Comparison of ENCODE assay signal across 8 cellular contexts in the genomic region with DNA sequence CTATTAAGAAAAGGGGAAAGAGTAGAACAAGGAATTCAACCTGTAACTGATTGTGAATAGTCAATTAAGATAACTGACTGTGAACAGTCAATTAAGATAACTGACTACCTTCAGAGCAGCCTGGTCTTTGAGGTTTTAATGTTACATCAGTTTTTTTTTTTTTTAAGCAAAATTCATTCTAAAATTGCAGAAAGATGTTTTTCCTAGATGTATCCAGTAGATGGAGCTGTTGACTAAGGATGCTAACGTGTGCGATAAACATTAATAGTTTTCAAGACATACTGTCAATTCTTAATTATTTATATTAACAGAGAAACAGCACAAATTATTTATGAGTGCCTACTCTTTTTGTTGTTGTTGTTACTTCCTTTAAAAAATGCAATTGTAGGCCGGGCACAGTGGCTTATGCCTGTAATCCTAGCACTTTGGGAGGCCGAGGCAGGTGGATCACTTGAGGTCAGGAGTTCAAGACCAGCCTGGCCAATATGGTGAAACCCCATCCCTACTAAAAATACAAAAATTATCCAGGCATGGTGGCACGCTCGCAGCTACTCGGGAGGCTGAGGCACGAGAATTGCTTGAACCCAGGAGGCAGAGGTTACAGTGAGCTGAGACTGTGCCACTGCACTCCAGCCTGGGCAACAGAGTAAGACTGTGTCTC. TPM values are rescaled to one million over a fixed set of nuclear protein-coding genes. Genes with fewer than 3 reads are reported as not detected.
DNase-seq lines count a peak whose midpoint lies in the region; ATAC-seq and TF ChIP-seq lines count a peak whose summit lies in the region.
"Not testable (repeated sequence)": the region's sequence is repeated elsewhere in the genome, so short reads cannot be mapped to it uniquely, and the experiment has no call there.

No MANE protein-coding gene starts in this region.

- not testable (repeated sequence) for DNase-seq in Calu3; HFF-Myc (ENCODE audit: extremely low read depth, low read depth); T-cell; brain microvascular endothelial cell; mesothelial cell of epicardium (ENCODE audit: low spot score in 2 of 2, unreplicated experiment in 2 of 2); transverse colon
- DNase-seq in NCI-H2196 (lab: John Stamatoyannopoulos, UW; ENCODE audit: unreplicated experiment), result peak; percentile 5
- DNase-seq in foreskin fibroblast, result peak in 1 of 2 donors; percentile 64

- not testable (repeated sequence) for H3K9me3 ChIP-seq in transverse colon

- not testable (repeated sequence) for TF ChIP-seq EP300 in transverse colon (IDR thresholded peaks at IDR 0.05; ENCODE audit: low read depth)

- intact Hi-C loops in Calu3 (cut with micrococcal nuclease; ENCODE audit: unreplicated experiment), result loop anchor here (10.0 kb wide), 2 partner anchors 375 to 495 kb away; no protein-coding TSS in a partner anchor
- intact Hi-C loops in transverse colon (cut with DNase I; ENCODE audit: low total_unique reads), result not testable (repeated sequence)

- not testable (repeated sequence) for TF ChIP-seq POLR2A in transverse colon (IDR thresholded peaks at IDR 0.05)

- not testable (repeated sequence) for H3K27ac Mint-ChIP-seq in Calu3 (ENCODE audit: unreplicated experiment); T-cell; mesothelial cell of epicardium

- not testable (repeated sequence) for H3K36me3 Mint-ChIP-seq in Calu3 (ENCODE audit: insufficient read depth, unreplicated experiment)
- peaks cover 48% of the 10 kb centered on the region for H3K36me3 Mint-ChIP-seq in T-cell
- H3K36me3 Mint-ChIP-seq in mesothelial cell of epicardium, result peaks cover 21% of the 10 kb centered on the region

- not testable (repeated sequence) for H3K4me1 Mint-ChIP-seq in Calu3 (ENCODE audit: low read depth, unreplicated experiment); T-cell; mesothelial cell of epicardium

- not testable (repeated sequence) for BruUV-seq in Calu3 (replicated peaks; lab: Mats Ljungman, UMichigan)

- H3K27me3 ChIP-seq in brain microvascular endothelial cell (replicated peaks); transverse colon: not testable (repeated sequence)

- 64 to 73% methylated on average over 8 of the region's 8 CpGs for WGBS in transverse colon (ENCODE audit: low coverage in 1 of 2), 2 donors

- H3K27ac ChIP-seq in brain microvascular endothelial cell, transverse colon: not testable (repeated sequence)

- peak; percentile 28 for TF ChIP-seq CTCF in Calu3 (IDR thresholded peaks at IDR 0.05; ENCODE audit: unreplicated experiment)
- peak; percentile 50 for TF ChIP-seq CTCF in HFF-Myc (IDR thresholded peaks at IDR 0.05; ENCODE audit: low read depth, low read length, missing control alignments)
- peak; percentile 38 for TF ChIP-seq CTCF in brain microvascular endothelial cell (IDR thresholded peaks at IDR 0.05; ENCODE audit: low read depth, low read length, missing control alignments)
- peak; percentile 42 for TF ChIP-seq CTCF in foreskin fibroblast (IDR thresholded peaks at IDR 0.05; ENCODE audit: low read depth, low read length)
- TF ChIP-seq CTCF in mesothelial cell of epicardium (IDR thresholded peaks at IDR 0.05; ENCODE audit: unreplicated experiment), result peak; percentile 69
- TF ChIP-seq CTCF in transverse colon (IDR thresholded peaks at IDR 0.05), result peak; percentile 45 to 70 (median 58)

- H3K36me3 ChIP-seq in brain microvascular endothelial cell (replicated peaks) (peaks cover 17% of the 10 kb centered on the region), transverse colon (peaks cover 0 to 34% (median 3%) of the 10 kb centered on the region in 4 donors)

- H3K4me3 Mint-ChIP-seq in Calu3 (ENCODE audit: low read depth, unreplicated experiment); T-cell; mesothelial cell of epicardium: not testable (repeated sequence)

- H3K27me3 Mint-ChIP-seq in Calu3 (ENCODE audit: unreplicated experiment); T-cell; mesothelial cell of epicardium (ENCODE audit: low read depth): not testable (repeated sequence)

- POLR2A ChIA-PET in T-cell (lab: Charles Lee), result interaction anchor here (0.6 to 0.8 kb wide), 4 partner anchors 18 to 1032 kb away, joined by 3 to 4 read pairs (median 4); no protein-coding TSS in a partner anchor

- H3K4me1 ChIP-seq in transverse colon, result not testable (repeated sequence)

- in situ Hi-C loops in brain microvascular endothelial cell (cut with HindIII; ENCODE audit: low pct_ligation_motif_present, low sequenced_read_pairs), result not testable (repeated sequence)
- in situ Hi-C loops in transverse colon (cut with MboI; ENCODE audit: low pct_ligation_motif_present in 1 of 4, low pct_unique_long_range_greater_than_20kb in 1 of 4, low sequenced_read_pairs in 3 of 4), result loop anchor here in 1 of 4 donors (25.0 kb wide), 1 partner anchor 382 kb away; no protein-coding TSS in a partner anchor

- peak in 3 of 4 experiments; percentile 43 to 52 (median 44) for ATAC-seq in T-cell (replicated peaks in 1 of 4)

- H3K9me3 Mint-ChIP-seq in Calu3 (ENCODE audit: low read depth, unreplicated experiment); T-cell; mesothelial cell of epicardium: not testable (repeated sequence)

- CTCF ChIA-PET in Calu3 (lab: Charles Lee) (interaction anchor here (0.6 to 1.1 kb wide), 3 partner anchors 31 to 371 kb away, joined by 3 to 4 read pairs (median 3); no protein-coding TSS in a partner anchor), T-cell (lab: Charles Lee) (interaction anchor here (0.6 to 2.2 kb wide), 27 partner anchors 8 to 1721 kb away, joined by 3 to 21 read pairs (median 3); a partner anchor contains a TSS)

- H3K4me3 ChIP-seq in HFF-Myc (replicated peaks; ENCODE audit: low read depth, low read length); brain microvascular endothelial cell (ENCODE audit: low read depth, low read length); foreskin fibroblast (ENCODE audit: low read depth in 1 of 2, low read length in 2 of 2); transverse colon: not testable (repeated sequence)

RNA-seq across cellular contexts. Expression of a gene that starts 8.4 kb away (rescaled TPM):
- total RNA-seq in Calu3 (2022), result 27.3 and 36.6 TPM in 2 replicates
- 10 to 100 TPM; 24.8 to 33.7 (median 26.9) TPM for total RNA-seq in T-cell
- total RNA-seq in mesothelial cell of epicardium, result 35.4 to 41.9 TPM (median 39.1 TPM) in 3 replicates
- total RNA-seq in transverse colon, result 10 to 100 TPM in 3 of 4 donors, 1 to 10 TPM in 1; 4.6 to 48.3 (median 18.7) TPM

RNA-seq across cellular contexts. Expression of a gene that starts 22.4 kb away (rescaled TPM):
- total RNA-seq in Calu3 (2022) (0.12 TPM in 1 of 2 replicates, not detected in the other), T-cell (under 1 TPM in 1 of 5 donors, not detected in 4; 0.07 TPM), mesothelial cell of epicardium (2.9 to 3.4 TPM (median 3.0 TPM) in 3 replicates), transverse colon (1 to 10 TPM in 1 of 4 donors, under 1 TPM in 1, not detected in 2; 0.55 to 1.3 TPM)

RNA-seq across cellular contexts. Expression of a gene that starts 40.7 kb away (rescaled TPM):
- total RNA-seq in Calu3 (2022) (2.3 and 6.2 TPM in 2 replicates), T-cell (not detected), mesothelial cell of epicardium (5.1 to 5.2 TPM (median 5.2 TPM) in 3 replicates), transverse colon (not detected)
